Comparison of ENCODE assay signal across 8 cellular contexts in the genomic region with DNA sequence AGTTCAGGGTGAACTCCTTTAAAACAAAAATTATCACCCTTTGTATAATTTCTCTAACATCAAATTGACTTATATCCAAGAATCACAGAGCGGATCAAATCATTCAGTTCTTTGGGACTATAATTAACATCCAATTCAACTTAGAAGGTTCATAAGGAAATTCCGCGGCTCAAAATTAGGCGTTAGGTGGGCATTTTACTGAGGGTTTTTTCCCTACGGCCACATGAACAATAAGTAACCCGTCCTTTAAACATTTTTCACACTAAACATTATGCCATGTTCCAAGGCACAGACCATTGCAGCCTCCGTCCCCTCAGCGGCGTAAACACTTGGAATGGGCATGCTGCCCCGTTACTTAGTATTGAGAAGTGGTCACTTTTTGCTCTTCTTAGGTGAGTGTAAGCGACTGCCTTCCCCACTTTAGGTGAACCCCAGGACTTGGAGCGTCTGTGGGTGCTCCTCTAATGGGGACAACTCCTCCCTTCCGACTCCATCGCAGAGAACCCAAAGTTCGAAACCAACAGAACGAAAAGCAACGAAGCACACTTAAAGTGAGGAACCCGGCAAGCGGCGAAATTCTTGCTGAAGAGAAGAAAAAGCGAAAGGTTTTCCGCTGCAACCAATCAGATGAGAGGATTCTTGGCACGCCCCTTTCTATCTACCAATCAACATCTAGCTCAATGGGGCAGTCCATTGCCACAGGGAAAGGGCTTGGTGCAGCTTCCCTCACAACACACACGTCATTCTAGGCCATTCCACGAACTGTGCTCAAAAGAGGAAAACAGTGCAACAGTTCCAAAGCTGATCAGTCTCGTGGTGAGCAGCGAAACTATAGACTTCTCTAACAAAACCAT. TPM values are rescaled to one million over a fixed set of nuclear protein-coding genes. Genes with fewer than 3 reads are reported as not detected.
DNase-seq lines count a peak whose midpoint lies in the region; TF ChIP-seq lines count a peak whose summit lies in the region.

No MANE protein-coding gene starts in this region.

- no peaks in the 10 kb centered on the region for H3K36me3 Mint-ChIP-seq in neural crest cell (ENCODE audit: low read depth)

- TF ChIP-seq CTCF in foreskin fibroblast (IDR thresholded peaks at IDR 0.05; ENCODE audit: low read depth, low read length), result no peak
- TF ChIP-seq CTCF in neural crest cell (conservative IDR thresholded peaks at IDR 0.05), result no peak
- no peak for TF ChIP-seq CTCF in stomach (IDR thresholded peaks at IDR 0.05)

- peak overlapping the region; percentile 99 for H3K4me3 Mint-ChIP-seq in neural crest cell

- H3K4me1 Mint-ChIP-seq in neural crest cell, result peaks cover 33% of the 10 kb centered on the region

- H3K27ac ChIP-seq in stomach, result peak overlapping the region; percentile 83 to 100 (median 97)

- H3K27me3 ChIP-seq in stomach, result no peaks in the 10 kb centered on the region

- WGBS in stomach, 5 donors, result 0 to 1% (median 0%) methylated on average over 27 of the region's 27 CpGs

- H3K36me3 ChIP-seq in stomach, result no peaks in the 10 kb centered on the region

- no peaks in the 10 kb centered on the region for H3K9me3 Mint-ChIP-seq in neural crest cell

- intact Hi-C loops in stomach (cut with DNase I; ENCODE audit: low total_unique reads), result no loop called here

- TF ChIP-seq POLR2A in stomach (IDR thresholded peaks at IDR 0.05), result peak in 2 of 4 donors; percentile 45 to 79

- TF ChIP-seq EP300 in stomach (IDR thresholded peaks at IDR 0.05), result no peak

- peak overlapping the region; percentile 100 for H3K27ac Mint-ChIP-seq in neural crest cell (ENCODE audit: unreplicated experiment)

- peaks cover 31 to 43% (median 37%) of the 10 kb centered on the region in 4 donors for H3K4me1 ChIP-seq in stomach

- DNase-seq in EL (peak; percentile 98), GOT3 (lab: John Stamatoyannopoulos, UW) (peak; percentile 100), LHCN-M2 (ENCODE audit: low read depth) (peak; percentile 98), RPMI7951 (ENCODE audit: low read depth) (peak; percentile 98), foreskin fibroblast (peak; percentile 94 to 97), neural crest cell (ENCODE audit: low read depth, low spot score) (peak; percentile 75), stomach (peak; percentile 89)
- peak; percentile 82 for DNase-seq in activated effector memory CD4-positive, alpha-beta T cell treated with Interleukin-2 at 50 U/mL for 16 hours

- H3K4me3 ChIP-seq in foreskin fibroblast (ENCODE audit: low read depth in 1 of 2, low read length in 2 of 2) (peak overlapping the region; percentile 89 to 94), stomach (peak overlapping the region; percentile 62 to 95 (median 74))

- no peaks in the 10 kb centered on the region for H3K9me3 ChIP-seq in stomach

- peaks cover 24% of the 10 kb centered on the region for H3K27me3 Mint-ChIP-seq in neural crest cell (ENCODE audit: low read depth)

RNA-seq across cellular contexts. Expression of gene SUCO, which starts 0.9 kb away (rescaled TPM):
- 32.6 and 41.4 TPM in 2 replicates for total RNA-seq in LHCN-M2 (2014; rRNA removed)
- polyA plus RNA-seq in LHCN-M2 (2012), result 6.1 TPM
- 16.8 and 23.4 TPM in 2 replicates for total RNA-seq in RPMI7951 (2014; rRNA removed; shearing (Covaris generic))
- 48.6 and 49.8 TPM in 2 replicates for total RNA-seq in neural crest cell
- 10 to 100 TPM; 12.5 to 83.7 (median 23.9) TPM for total RNA-seq in stomach
- 1 to 10 TPM; 4.9 to 8.9 (median 5.0) TPM for polyA plus RNA-seq in stomach

Comparison
In these comparisons a context has a peak if more than half of its experiments do, and no peak if none do; other contexts are left out.
1. Peak in every context shown above with its lines: DNase-seq, H3K4me3 ChIP-seq and H3K27ac ChIP-seq.